In the genomic region with DNA sequence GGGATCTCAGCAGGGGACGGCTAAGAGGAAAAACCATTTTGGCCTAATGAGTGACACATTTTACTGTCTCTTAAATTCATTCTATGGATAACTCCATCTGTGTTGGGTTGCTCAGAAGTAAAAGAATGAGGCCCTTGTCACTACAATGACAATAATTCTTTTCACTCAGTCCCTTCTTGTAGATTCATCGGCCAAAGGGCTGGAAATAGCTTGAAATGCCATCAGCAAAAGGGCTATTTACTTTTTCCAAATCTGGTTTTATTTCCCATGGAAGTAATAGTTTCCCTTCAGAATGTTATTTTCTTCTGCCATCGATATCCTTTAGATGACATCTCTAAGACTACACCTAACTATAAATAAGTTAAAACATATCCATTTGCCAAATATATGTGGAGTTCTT, we compare ENCODE assay signal across 22 cellular contexts. TPM values are rescaled to one million over a fixed set of nuclear protein-coding genes. Genes with fewer than 3 reads are reported as not detected.
A peak's percentile ranks its signal among the peaks of the same experiment; 100 is the strongest.
DNase-seq lines count a peak whose midpoint lies in the region; ATAC-seq and TF ChIP-seq lines count a peak whose summit lies in the region.
"Had no signal": no experiment of that assay in that cellular context is flagged by ENCODE, and none has a peak within 500 bp of the region (broad histone marks: within the 10 kb centered on the region; RNA-seq: fewer than 3 reads in every experiment).

No MANE protein-coding gene starts in this region.

- no peaks in the 10 kb centered on the region for H3K9me3 Mint-ChIP-seq in neural crest cell
- H3K9me3 Mint-ChIP-seq: CD8-positive, alpha-beta T cell had no signal

- peak overlapping the region; percentile 90 for H3K27ac Mint-ChIP-seq in neural crest cell (ENCODE audit: unreplicated experiment)
- H3K27ac Mint-ChIP-seq: CD8-positive, alpha-beta T cell had no signal

- no peaks in the 10 kb centered on the region for H3K4me1 ChIP-seq in prostate gland (replicated peaks)

- no peaks in the 10 kb centered on the region for H3K36me3 Mint-ChIP-seq in neural crest cell (ENCODE audit: low read depth)
- H3K36me3 Mint-ChIP-seq: CD8-positive, alpha-beta T cell had no signal

- intact Hi-C loops in prostate gland (cut with DNase I) = loop anchor here (5.0 kb wide), 1 partner anchor 158 kb away; no protein-coding TSS in a partner anchor

- no peaks in the 10 kb centered on the region for H3K27me3 Mint-ChIP-seq in neural crest cell (ENCODE audit: low read depth)

- H3K27me3 ChIP-seq in prostate gland (replicated peaks; ENCODE audit: insufficient read depth) = no peaks in the 10 kb centered on the region
- H3K27me3 ChIP-seq: BLaER1 had no signal

- H3K36me3 ChIP-seq in prostate gland = no peaks in the 10 kb centered on the region
- H3K36me3 ChIP-seq: BLaER1 had no signal

- H3K4me3 Mint-ChIP-seq in neural crest cell = peak overlapping the region; percentile 3
- H3K4me3 Mint-ChIP-seq: CD8-positive, alpha-beta T cell had no signal

- TF ChIP-seq CTCF in neural crest cell (conservative IDR thresholded peaks at IDR 0.05) (no peak), prostate gland (IDR thresholded peaks at IDR 0.05) (no peak)

- H3K27ac ChIP-seq in temporal lobe (ENCODE audit: low read depth, low read length) (peak overlapping the region; percentile 97), prostate gland (no peak overlapping the region)
- H3K27ac ChIP-seq: BLaER1, PC-9, RWPE1 had no signal

- WGBS in prostate gland = 81% methylated on average over 3 of the region's 3 CpGs

- peak; percentile 16 for DNase-seq in RPMI7951 (ENCODE audit: low read depth)
- DNase-seq in foreskin melanocyte = peak; percentile 52
- no peak for DNase-seq in neural crest cell (ENCODE audit: low read depth, low spot score)
- DNase-seq in NCI-H187 treated with DMSO at 0.1 percent for 48 hours (lab: John Stamatoyannopoulos, UW) = no peak
- no peak for DNase-seq in prostate gland (ENCODE audit: low spot score)
- no peak for DNase-seq in activated CD4-positive, alpha-beta T cell treated with anti-CD3 and anti-CD28 coated beads, Interleukin-2, amount 50 U/mL, for 48 hours
- DNase-seq: Calu3; CD8-positive, alpha-beta T cell; Kasumi-1; NCI-H1694; NCI-H2081 treated with DMSO at 0.1 percent for 48 hours; NCI-H526 treated with DMSO at 0.1 percent for 48 hours; PC-9; SHP77 treated with DMSO at 0.1 percent for 48 hours; SK-N-SH had no signal

- no peak for TF ChIP-seq POLR2A in prostate gland (IDR thresholded peaks at IDR 0.05)

- no peak overlapping the region for H3K4me3 ChIP-seq in prostate gland
- H3K4me3 ChIP-seq: BLaER1, PC-9 had no signal

- no peak for ATAC-seq in GM21515 (IDR thresholded peaks at IDR 0.05; ENCODE audit: unreplicated experiment)
- ATAC-seq: CD8-positive, alpha-beta T cell had no signal

- H3K9me3 ChIP-seq in prostate gland = no peaks in the 10 kb centered on the region
- H3K9me3 ChIP-seq: BLaER1, SK-N-SH had no signal

- H3K4me1 Mint-ChIP-seq in neural crest cell = peaks cover 31% of the 10 kb centered on the region

RNA-seq across cellular contexts. Expression of a gene that starts 7.4 kb away (rescaled TPM):
- not detected in 2 replicates for total RNA-seq in RPMI7951 (2014; rRNA removed; shearing (Covaris generic))
- total RNA-seq in neural crest cell (not detected in 2 replicates), temporal lobe (0.49 TPM), prostate gland (not detected)
- total RNA-seq: Calu3; CD8-positive, alpha-beta T cell; Daoy; H4; MCF 10A; PC-9 had no signal

RNA-seq across cellular contexts. Expression of a gene that starts 40.8 kb away (rescaled TPM):
- not detected in 2 replicates for total RNA-seq in RPMI7951 (2014; rRNA removed; shearing (Covaris generic))
- total RNA-seq in neural crest cell = not detected in 2 replicates
- under 0.01 TPM for total RNA-seq in temporal lobe
- not detected for total RNA-seq in prostate gland
- total RNA-seq: Calu3; CD8-positive, alpha-beta T cell; Daoy; H4; MCF 10A; PC-9 had no signal

Comparison
In these comparisons a context has a peak if more than half of its experiments do, and no peak if none do; other contexts are left out.
1. DNase-seq: peak in RPMI7951 (single experiment) and foreskin melanocyte (single experiment); none in neural crest cell (single experiment), NCI-H187 treated with DMSO at 0.1 percent for 48 hours (single experiment), prostate gland (single experiment) and activated CD4-positive, alpha-beta T cell treated with anti-CD3 and anti-CD28 coated beads, Interleukin-2, amount 50 U/mL, for 48 hours (0 of 2).